ENCODE assay signal across 26 cellular contexts in the genomic region with DNA sequence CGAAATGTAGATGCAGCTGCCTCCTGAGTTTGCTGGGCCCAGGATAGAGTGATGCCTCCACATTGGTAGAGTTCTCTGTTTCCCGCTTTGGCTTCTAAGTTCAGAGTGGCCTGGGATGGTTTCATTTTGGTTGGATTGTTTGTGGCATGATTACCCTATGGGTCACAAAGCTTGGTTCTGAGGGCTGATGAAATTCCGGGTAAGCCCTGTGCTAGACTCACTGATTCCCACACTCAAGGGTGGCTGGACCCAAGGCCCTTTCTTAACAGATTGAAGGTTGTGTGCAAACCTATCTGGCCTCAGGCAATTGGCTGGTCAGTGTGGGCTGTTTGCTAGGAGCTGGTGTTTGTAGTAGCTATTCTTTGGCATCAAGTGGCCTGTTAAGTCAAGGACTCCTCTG.
"Had no signal": no experiment of that assay in that cellular context is flagged by ENCODE, and none has a peak within 500 bp of the region (broad histone marks: within the 10 kb centered on the region; RNA-seq: fewer than 3 reads in every experiment).

No MANE protein-coding gene starts in this region.

- H3K4me1 ChIP-seq: colonic mucosa had no signal

- H3K9me3 ChIP-seq: colonic mucosa had no signal

- H3K4me3 ChIP-seq: colonic mucosa, heart left ventricle had no signal

- H3K27ac ChIP-seq: brain microvascular endothelial cell, colonic mucosa, heart left ventricle, WERI-Rb-1 had no signal

- H3K36me3 ChIP-seq: brain microvascular endothelial cell, colonic mucosa, WERI-Rb-1 had no signal

- DNase-seq: activated B cell treated with CpG ODN at 0.5 μM for 24 hours; activated CD4-positive, alpha-beta T cell treated with anti-CD3 and anti-CD28 coated beads for 48 hours; activated CD4-positive, alpha-beta T cell treated with anti-CD3 and anti-CD28 coated beads, Interleukin-2, amount 50 U/mL, for 1 hour; activated CD4-positive, alpha-beta T cell treated with anti-CD3 and anti-CD28 coated beads, Interleukin-2, amount 50 U/mL, for 48 hours; activated CD8-positive, alpha-beta memory T cell treated with anti-CD3 and anti-CD28 coated beads for 24 hours; activated CD8-positive, alpha-beta T cell treated with anti-CD3 and anti-CD28 coated beads for 36 hours; activated effector memory CD4-positive, alpha-beta T cell treated with Interleukin-2 at 50 U/mL for 16 hours; activated gamma-delta T cell treated with Interleukin-2 at 50 U/mL for 16 hours; activated naive CD4-positive, alpha-beta T cell treated with anti-CD3 and anti-CD28 coated beads, Interleukin-2, amount 50 U/mL, for 16 hours; activated naive CD4-positive, alpha-beta T cell treated with Interleukin-2 at 50 U/mL for 16 hours; activated T-cell treated with anti-CD3 and anti-CD28 coated beads, Interleukin-2, amount 50 U/mL, for 4 hours; amniotic stem cell; brain microvascular endothelial cell; cerebellar nuclear complex; colonic mucosa; effector CD8-positive, alpha-beta T cell; foreskin fibroblast; glutamatergic neuron; T-helper 1 cell; T-helper 17 cell; T1000; WERI-Rb-1 had no signal

- ATAC-seq: activated CD4-positive, CD25-positive, alpha-beta regulatory T cell treated with anti-CD3 and anti-CD28 coated beads, Interleukin-2, amount 50 U/mL, for 24 hours; activated CD8-positive, alpha-beta T cell treated with anti-CD3 and anti-CD28 coated beads for 36 hours; activated T-cell treated with anti-CD3 and anti-CD28 coated beads, Interleukin-2, amount 50 U/mL, for 4 hours; activated T-helper 17 cell treated with anti-CD3 and anti-CD28 coated beads, Interleukin-2, amount 50 U/mL, for 72 hours; esophagus mucosa; T-helper 17 cell had no signal

- H3K27me3 ChIP-seq: brain microvascular endothelial cell, colonic mucosa, heart left ventricle had no signal
